11 cellular contexts compared by ENCODE assay signal in the genomic region with DNA sequence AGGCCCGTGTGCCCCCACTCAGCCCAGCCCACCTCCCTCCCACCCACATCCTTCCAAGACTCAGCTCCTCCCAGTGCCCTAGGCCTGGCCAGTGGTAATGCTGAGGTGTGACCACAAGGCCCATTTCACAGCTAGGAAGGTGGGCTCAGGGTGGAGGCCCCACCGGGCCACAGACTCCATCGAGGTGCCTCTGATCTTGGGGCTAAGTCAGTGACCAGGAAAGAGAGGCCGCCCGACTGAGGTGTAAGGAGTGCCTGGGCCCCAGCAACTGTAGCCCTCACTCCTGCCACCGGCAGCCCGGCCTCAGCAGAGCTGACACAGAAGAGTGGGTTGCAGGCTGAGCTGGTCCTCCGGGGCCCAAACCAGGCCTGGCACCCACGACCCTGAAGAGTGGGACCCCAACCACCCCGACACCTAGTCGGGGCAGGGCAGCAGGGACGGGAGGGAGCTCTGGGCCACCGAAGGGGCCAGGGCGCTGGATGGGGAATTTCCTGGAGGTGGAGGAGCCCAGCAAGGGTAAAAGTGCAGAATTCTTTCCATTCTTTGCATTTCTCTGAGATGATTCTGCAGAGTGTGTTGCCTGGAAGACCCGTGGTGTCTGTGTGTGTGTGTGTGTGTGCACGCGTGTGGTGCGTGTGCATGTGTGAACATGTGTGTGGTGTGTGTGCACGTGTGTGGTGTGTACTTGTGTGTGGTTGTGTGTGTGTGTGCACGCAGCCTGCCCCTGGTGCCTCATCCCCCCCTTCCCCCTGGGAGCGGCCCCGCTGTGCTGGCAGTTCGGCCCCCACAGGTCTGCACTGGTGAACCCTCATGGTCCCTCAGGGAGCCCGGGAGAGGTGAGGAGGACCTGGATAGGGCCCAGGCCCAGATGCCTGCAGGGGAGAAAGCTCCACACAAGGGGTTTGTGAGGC. TPM values are rescaled to one million over a fixed set of nuclear protein-coding genes. Genes with fewer than 3 reads are reported as not detected.
DNase-seq lines count a peak whose midpoint lies in the region; ATAC-seq lines count a peak whose summit lies in the region.
"Had no signal": no experiment of that assay in that cellular context is flagged by ENCODE, and none has a peak within 500 bp of the region (broad histone marks: within the 10 kb centered on the region; RNA-seq: fewer than 3 reads in every experiment).

No MANE protein-coding gene starts in this region.

- H3K27me3 ChIP-seq in HUES6 (ENCODE audit: control insufficient read depth, insufficient read depth, low read length) (no peaks in the 10 kb centered on the region), duodenal mucosa (ENCODE audit: control insufficient read depth in 1 of 2, insufficient read depth in 2 of 2, low read length in 2 of 2) (no peaks in the 10 kb centered on the region), muscle layer of duodenum (ENCODE audit: low read depth, low read length) (no peaks in the 10 kb centered on the region)

- H3K9ac ChIP-seq in HUES6 (ENCODE audit: low read length), result peak overlapping the region; percentile 58
- H3K9ac ChIP-seq in duodenal mucosa (ENCODE audit: low read depth in 1 of 2, low read length in 2 of 2), result peak overlapping the region; percentile 43 to 66

- H3K36me3 ChIP-seq in HUES6 (ENCODE audit: control insufficient read depth, insufficient read depth, low read length) (no peaks in the 10 kb centered on the region), duodenal mucosa (ENCODE audit: control insufficient read depth in 1 of 2, insufficient read depth in 2 of 2, low read length in 2 of 2) (no peaks in the 10 kb centered on the region), muscle layer of duodenum (ENCODE audit: control insufficient read depth in 1 of 2, insufficient read depth in 2 of 2, low read length in 2 of 2) (no peaks in the 10 kb centered on the region)

- H3K4me3 ChIP-seq in HUES6 (ENCODE audit: low read depth, low read length) (no peak overlapping the region), duodenal mucosa (ENCODE audit: low read depth in 1 of 2, low read length in 2 of 2) (no peak overlapping the region), muscle layer of duodenum (ENCODE audit: low read depth in 1 of 2, low read length in 2 of 2) (no peak overlapping the region)

- H3K27ac ChIP-seq in HUES6 (ENCODE audit: low read depth, low read length), result peak overlapping the region; percentile 38; the same call in 1 of the 2 replicates
- H3K27ac ChIP-seq in duodenal mucosa (ENCODE audit: low read depth, low read length), result peak overlapping the region; percentile 90
- H3K27ac ChIP-seq in muscle layer of duodenum (ENCODE audit: low read length), result peak overlapping the region; percentile 51

- H3K9me3 ChIP-seq in HUES6 (ENCODE audit: control insufficient read depth, insufficient read depth, low read depth, low read length) (no peaks in the 10 kb centered on the region), duodenal mucosa (ENCODE audit: control insufficient read depth in 1 of 2, low read length in 2 of 2) (no peaks in the 10 kb centered on the region), muscle layer of duodenum (ENCODE audit: control insufficient read depth in 1 of 2, low read length in 2 of 2) (no peaks in the 10 kb centered on the region)

- peaks cover 45% of the 10 kb centered on the region for H3K4me1 ChIP-seq in HUES6 (ENCODE audit: control insufficient read depth, insufficient read depth, low read length)
- peaks cover 41 to 44% of the 10 kb centered on the region in 2 donors for H3K4me1 ChIP-seq in duodenal mucosa (ENCODE audit: control insufficient read depth in 1 of 2, insufficient read depth in 2 of 2, low read length in 2 of 2)
- H3K4me1 ChIP-seq in muscle layer of duodenum (ENCODE audit: control insufficient read depth in 1 of 2, insufficient read depth in 2 of 2, low read length in 2 of 2), result peaks cover 4 to 23% of the 10 kb centered on the region in 2 donors

- ATAC-seq in GM21367 (IDR thresholded peaks at IDR 0.05; ENCODE audit: unreplicated experiment) (no peak), HG02973 (IDR thresholded peaks at IDR 0.05; ENCODE audit: unreplicated experiment) (no peak), HG03135 (IDR thresholded peaks at IDR 0.05; ENCODE audit: unreplicated experiment) (no peak)
- ATAC-seq: CD8-positive, alpha-beta T cell had no signal

- DNase-seq in A172 (ENCODE audit: low spot score) (peak; percentile 61), Kasumi-1 (lab: John Stamatoyannopoulos, UW) (no peak)
- DNase-seq: amygdala; CD8-positive, alpha-beta T cell; NCI-H2107 had no signal

RNA-seq across cellular contexts. Expression of a gene that starts 8.3 kb away (rescaled TPM):
- 41.7 and 48.7 TPM in 2 replicates for total RNA-seq in A172 (2014; rRNA removed; shearing (Covaris generic))

RNA-seq across cellular contexts. Expression of a gene that starts 33.8 kb away (rescaled TPM):
- total RNA-seq in A172 (2014; rRNA removed; shearing (Covaris generic)), result 41.9 and 48.3 TPM in 2 replicates

RNA-seq across cellular contexts. Expression of a gene that starts 34.0 kb away (rescaled TPM):
- 8.8 and 10.4 TPM in 2 replicates for total RNA-seq in A172 (2014; rRNA removed; shearing (Covaris generic))

Comparison
In these comparisons a context has a peak if more than half of its experiments do, and no peak if none do; other contexts are left out.
1. H3K27ac ChIP-seq: peak in every context shown above with its lines; median percentile 90 in duodenal mucosa; 51 in muscle layer of duodenum; 38 in HUES6.